In genomic region chr3:36991923-36992805, GRCh38 we compare ENCODE assay signal across 8 cellular contexts. TPM values are rescaled to one million over a fixed set of nuclear protein-coding genes. Genes with fewer than 3 reads are reported as not detected.
DNase-seq lines count a peak whose midpoint lies in the region; ATAC-seq, FAIRE-seq and TF ChIP-seq lines count a peak whose summit lies in the region.

No MANE protein-coding gene starts in this region.

- in situ Hi-C loops in gastrocnemius medialis (cut with MboI; ENCODE audit: low sequenced_read_pairs in 4 of 4): no loop called here

- no peak for TF ChIP-seq POLR2A in gastrocnemius medialis (IDR thresholded peaks at IDR 0.05)

- no peak for FAIRE-seq in RCC 7860 (lab: Jason Lieb, UNC)

- TF ChIP-seq CTCF in GM06990 (IDR thresholded peaks at IDR 0.05; ENCODE audit: insufficient read depth, low read length, poor library complexity, severe bottlenecking) (no peak), gastrocnemius medialis (IDR thresholded peaks at IDR 0.05 in 4 of 5, conservative IDR thresholded peaks at IDR 0.05 in 1 of 5) (no peak)

- peaks cover 69 to 72% of the 10 kb centered on the region in 2 donors for H3K4me1 ChIP-seq in gastrocnemius medialis

- no peaks in the 10 kb centered on the region; the same call in 1 of the 2 replicates for H3K36me3 ChIP-seq in GM06990 (ENCODE audit: control insufficient read depth, insufficient read depth, low read length)
- peaks cover 0 to 34% of the 10 kb centered on the region in 2 donors for H3K36me3 ChIP-seq in gastrocnemius medialis

- H3K4me3 ChIP-seq in GM06990 (replicated peaks; ENCODE audit: low read depth, low read length) (peak overlapping the region; percentile 85), gastrocnemius medialis (peak overlapping the region; percentile 70 to 86 (median 80))

- ATAC-seq in gastrocnemius medialis: peak; percentile 7
- ATAC-seq in HG03457 (IDR thresholded peaks at IDR 0.05; ENCODE audit: unreplicated experiment): no peak
- ATAC-seq in GM21717 (IDR thresholded peaks at IDR 0.05; ENCODE audit: unreplicated experiment): no peak
- no peak for ATAC-seq in GM19467 (IDR thresholded peaks at IDR 0.05; ENCODE audit: unreplicated experiment)

- H3K27me3 ChIP-seq in GM06990 (replicated peaks; ENCODE audit: control insufficient read depth, insufficient read depth, low read length) (no peaks in the 10 kb centered on the region), gastrocnemius medialis (no peaks in the 10 kb centered on the region)

- intact Hi-C loops in gastrocnemius medialis (cut with DNase I; ENCODE audit: low total_unique reads): loop anchor here (2.0 to 10.0 kb wide), 4 partner anchors 63 to 1173 kb away; partner anchors contain the start of genes ACAA1, MYD88 and OXSR1

- peak overlapping the region; percentile 92 to 97 (median 96) for H3K27ac ChIP-seq in gastrocnemius medialis

- DNase-seq in GM06990 (ENCODE audit: extremely low read depth, insufficient read length): no peak
- DNase-seq in RCC 7860 (ENCODE audit: low spot score): peak; percentile 33
- peak; percentile 26 for DNase-seq in fibroblast of the conjunctiva (ENCODE audit: low read depth)
- peak; percentile 20 to 32 for DNase-seq in gastrocnemius medialis
- DNase-seq in RKO (ENCODE audit: low spot score): no peak

- no peaks in the 10 kb centered on the region for H3K9me3 ChIP-seq in gastrocnemius medialis

RNA-seq across cellular contexts. Expression of gene EPM2AIP1, which starts 0.8 kb away (rescaled TPM):
- total RNA-seq in gastrocnemius medialis: 10 to 100 TPM in 1 of 4 donors, 1 to 10 TPM in 3; 5.3 to 10.1 (median 8.6) TPM

RNA-seq across cellular contexts. Expression of gene MLH1, which starts 1.2 kb away (rescaled TPM):
- 10 to 100 TPM; 25.2 to 52.5 (median 36.4) TPM for total RNA-seq in gastrocnemius medialis

RNA-seq across cellular contexts. Expression of gene TRANK1, which starts 47.3 kb away (rescaled TPM):
- total RNA-seq in gastrocnemius medialis: 1 to 10 TPM; 2.1 to 4.6 (median 2.4) TPM

Comparison
In these comparisons a context has a peak if more than half of its experiments do, and no peak if none do; other contexts are left out.
1. DNase-seq: peak in RCC 7860 (single experiment), fibroblast of the conjunctiva (single experiment) and gastrocnemius medialis (2 of 2); none in GM06990 (single experiment) and RKO (single experiment).
2. ATAC-seq: peak in gastrocnemius medialis (2 of 2); none in HG03457 (single experiment), GM21717 (single experiment) and GM19467 (single experiment).